In genomic region chr2:27288610-27289009, GRCh38 we compare ENCODE assay signal across 1 cellular context.
TF ChIP-seq lines count a peak whose summit lies in the region.

No MANE protein-coding gene starts in this region.

TF ChIP-seq in A549, 52 proteins besides CTCF, POLR2A, EP300 and RAD21 (continued from another document):
- TF ChIP-seq TFCP2L1 (CRISPR knock-in tag; IDR thresholded peaks at IDR 0.05) (no peak), RARB (CRISPR knock-in tag; IDR thresholded peaks at IDR 0.05) (no peak), RNF2 (IDR thresholded peaks at IDR 0.05; ENCODE audit: borderline replicate concordance, low read depth) (no peak), HOXA7 (CRISPR knock-in tag; IDR thresholded peaks at IDR 0.05) (no peak), NPAS2 (CRISPR knock-in tag; IDR thresholded peaks at IDR 0.05; ENCODE audit: borderline replicate concordance) (no peak), NR3C1 (IDR thresholded peaks at IDR 0.05) (no peak), ZSCAN20 (CRISPR knock-in tag; IDR thresholded peaks at IDR 0.05) (no peak), CBX8 (IDR thresholded peaks at IDR 0.05) (no peak), SMC3 (IDR thresholded peaks at IDR 0.05) (no peak), RFX5 (IDR thresholded peaks at IDR 0.05) (no peak), FOSL2 (IDR thresholded peaks at IDR 0.05) (no peak), FOSL2 (CRISPR knock-in tag; IDR thresholded peaks at IDR 0.05) (no peak), PHF8 (IDR thresholded peaks at IDR 0.05; ENCODE audit: borderline replicate concordance, low read depth) (no peak), ZNF302 (CRISPR knock-in tag; IDR thresholded peaks at IDR 0.05) (no peak)
